ENCODE assay signal across 18 cellular contexts in genomic region chr2:121803503-121803902, GRCh38. TPM values are rescaled to one million over a fixed set of nuclear protein-coding genes. Genes with fewer than 3 reads are reported as not detected.
DNase-seq lines count a peak whose midpoint lies in the region; ATAC-seq and TF ChIP-seq lines count a peak whose summit lies in the region.
"Had no signal": no experiment of that assay in that cellular context is flagged by ENCODE, and none has a peak within 500 bp of the region (broad histone marks: within the 10 kb centered on the region; RNA-seq: fewer than 3 reads in every experiment).

No MANE protein-coding gene starts in this region.

- no peak for ATAC-seq in activated naive CD4-positive, alpha-beta T cell treated with anti-CD3 and anti-CD28 coated beads, Interleukin-2, amount 50 U/mL, for 72 hours
- no peak for ATAC-seq in HG02610 (IDR thresholded peaks at IDR 0.05; ENCODE audit: unreplicated experiment)
- no peak for ATAC-seq in HG02840 (IDR thresholded peaks at IDR 0.05; ENCODE audit: low FRiP score, unreplicated experiment)
- ATAC-seq: CD8-positive, alpha-beta T cell; left cardiac atrium; right cardiac atrium had no signal

- DNase-seq in NCI-H748 (lab: John Stamatoyannopoulos, UW; ENCODE audit: unreplicated experiment) (peak; percentile 63), NCI-H748 treated with DMSO at 0.1 percent for 48 hours (lab: John Stamatoyannopoulos, UW) (no peak), NCI-H146 treated with DMSO at 0.1 percent for 48 hours (lab: John Stamatoyannopoulos, UW; ENCODE audit: unreplicated experiment) (peak; percentile 13)
- DNase-seq in activated naive CD4-positive, alpha-beta T cell treated with anti-CD3 and anti-CD28 coated beads, Interleukin-2, amount 50 U/mL, for 72 hours (ENCODE audit: low spot score in 2 of 2) = no peak
- DNase-seq in activated CD4-positive, CD25-positive, alpha-beta regulatory T cell (lab: John Stamatoyannopoulos, UW) = no peak
- DNase-seq: activated CD4-positive, CD25-positive, alpha-beta regulatory T cell treated with anti-CD3 and anti-CD28 coated beads, Interleukin-2, amount 50 U/mL, for 72 hours; activated gamma-delta T cell; anterior cingulate cortex; CD8-positive, alpha-beta T cell; HFFc6; IMR-90; left cardiac atrium; nucleus accumbens; right cardiac atrium; T-helper 2 cell had no signal

- H3K9me3 Mint-ChIP-seq in activated naive CD4-positive, alpha-beta T cell treated with anti-CD3 and anti-CD28 coated beads, Interleukin-2, amount 50 U/mL, for 72 hours = peaks cover 8 to 10% of the 10 kb centered on the region in 2 donors

- peak; percentile 28; the same call in 1 of the 2 replicates for TF ChIP-seq POLR2A in Raji (IDR thresholded peaks at IDR 0.05; ENCODE audit: insufficient read depth, low read depth, low read length)

- no peak overlapping the region for H3K27ac Mint-ChIP-seq in activated naive CD4-positive, alpha-beta T cell treated with anti-CD3 and anti-CD28 coated beads, Interleukin-2, amount 50 U/mL, for 72 hours
- H3K27ac Mint-ChIP-seq: CD8-positive, alpha-beta T cell; HFFc6 had no signal

- H3K36me3 Mint-ChIP-seq in activated naive CD4-positive, alpha-beta T cell treated with anti-CD3 and anti-CD28 coated beads, Interleukin-2, amount 50 U/mL, for 72 hours = peaks cover 10% of the 10 kb centered on the region in 2 donors
- H3K36me3 Mint-ChIP-seq: CD8-positive, alpha-beta T cell had no signal

RNA-seq across cellular contexts. Expression of gene TSN, which starts 48.1 kb away (rescaled TPM):
- total RNA-seq in activated naive CD4-positive, alpha-beta T cell treated with anti-CD3 and anti-CD28 coated beads, Interleukin-2, amount 50 U/mL, for 72 hours = 10 to 100 TPM; 63.9 to 75.1 TPM

Comparison
In these comparisons a context has a peak if more than half of its experiments do, and no peak if none do; other contexts are left out.
1. DNase-seq: peak in NCI-H748 (single experiment) and NCI-H146 treated with DMSO at 0.1 percent for 48 hours (single experiment); none in NCI-H748 treated with DMSO at 0.1 percent for 48 hours (single experiment), activated naive CD4-positive, alpha-beta T cell treated with anti-CD3 and anti-CD28 coated beads, Interleukin-2, amount 50 U/mL, for 72 hours (0 of 2) and activated CD4-positive, CD25-positive, alpha-beta regulatory T cell (0 of 4).